Comparison of ENCODE assay signal across 8 cellular contexts in the genomic region with DNA sequence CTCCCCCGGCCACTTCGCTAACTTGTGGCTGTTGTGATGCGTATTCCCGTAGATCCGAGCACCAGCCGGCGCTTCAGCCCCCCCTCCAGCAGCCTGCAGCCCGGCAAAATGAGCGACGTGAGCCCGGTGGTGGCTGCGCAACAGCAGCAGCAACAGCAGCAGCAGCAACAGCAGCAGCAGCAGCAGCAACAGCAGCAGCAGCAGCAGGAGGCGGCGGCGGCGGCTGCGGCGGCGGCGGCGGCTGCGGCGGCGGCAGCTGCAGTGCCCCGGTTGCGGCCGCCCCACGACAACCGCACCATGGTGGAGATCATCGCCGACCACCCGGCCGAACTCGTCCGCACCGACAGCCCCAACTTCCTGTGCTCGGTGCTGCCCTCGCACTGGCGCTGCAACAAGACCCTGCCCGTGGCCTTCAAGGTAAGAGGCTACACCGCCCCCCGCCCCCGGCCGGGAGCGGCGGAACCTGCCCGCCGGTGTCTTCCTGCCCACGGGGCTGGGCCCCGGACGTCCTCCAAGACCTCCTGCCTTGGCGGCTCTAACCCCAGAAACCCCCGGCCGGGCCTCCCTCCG. TPM values are rescaled to one million over a fixed set of nuclear protein-coding genes. Genes with fewer than 3 reads are reported as not detected.
A peak's percentile ranks its signal among the peaks of the same experiment; 100 is the strongest.
DNase-seq lines count a peak whose midpoint lies in the region; ATAC-seq, FAIRE-seq and TF ChIP-seq lines count a peak whose summit lies in the region.

No MANE protein-coding gene starts in this region.

- peaks cover 25 to 41% (median 39%) of the 10 kb centered on the region in 3 donors for H3K27me3 Mint-ChIP-seq in immature natural killer cell (ENCODE audit: low read depth in 3 of 3)

- H3K4me1 Mint-ChIP-seq in immature natural killer cell = peaks cover 42 to 65% of the 10 kb centered on the region in 2 donors

- no TSS peak for BruUV-seq in K562 (replicated peaks; lab: Mats Ljungman, UMichigan)

- no peak for FAIRE-seq in K562 (lab: Jason Lieb, UNC)

- H3K4me2 ChIP-seq in SU-DHL-6 (ENCODE audit: low read depth, low read length, poor library complexity, severe bottlenecking) (peak overlapping the region; percentile 89), K562 (ENCODE audit: insufficient read depth, low read length) (peak overlapping the region; percentile 70)

- H2AFZ ChIP-seq in SU-DHL-6 (ENCODE audit: low read depth, low read length, severe bottlenecking) (peak overlapping the region; percentile 52), K562 (ENCODE audit: low read depth, low read length) (peak overlapping the region; percentile 68)

- TF ChIP-seq POLR2A in K562 (conservative IDR thresholded peaks at IDR 0.05) = no peak

- H3F3A ChIP-seq in SU-DHL-6 (ENCODE audit: insufficient read depth) = peaks cover 32% of the 10 kb centered on the region

- peaks cover 0 to 2% (median 0%) of the 10 kb centered on the region in 6 donors for H3K9me3 Mint-ChIP-seq in immature natural killer cell

- no peaks in the 10 kb centered on the region for H3K9me1 ChIP-seq in K562 (ENCODE audit: control insufficient read depth, insufficient read depth, low read length)

- ATAC-seq in K562 (no peak), HG03095 (IDR thresholded peaks at IDR 0.05; ENCODE audit: unreplicated experiment) (no peak)

- peak; percentile 19 for DNase-seq in NCI-H2227 (lab: John Stamatoyannopoulos, UW; ENCODE audit: unreplicated experiment)
- no peak for DNase-seq in NCI-H2227 treated with DMSO at 0.1 percent for 48 hours (lab: John Stamatoyannopoulos, UW)
- peak in 2 of 4 experiments; percentile 28 to 29 for DNase-seq in K562 (ENCODE audit: extremely low read depth in 1 of 4, low spot score in 3 of 4)
- DNase-seq in immature natural killer cell = peak; percentile 60 to 68 (median 61)
- peak; percentile 59 for DNase-seq in stimulated activated CD4-positive, alpha-beta T cell treated with anti-CD3 and anti-CD28 coated beads, Interleukin-1b, Interleukin-23, amount 100 ng/mL, for 48 hours
- DNase-seq in pons (ENCODE audit: low spot score) = no peak

- TF ChIP-seq RAD21 in K562 (CRISPR knock-in tag; conservative IDR thresholded peaks at IDR 0.05 in 1 of 2, IDR thresholded peaks at IDR 0.05 in 1 of 2) = no peak

- H3K4me3 Mint-ChIP-seq in immature natural killer cell = peak overlapping the region; percentile 88 to 95 (median 94)

- intact Hi-C loops in K562 (cut with micrococcal nuclease) = loop anchor here (5.0 kb wide), 2 partner anchors 40 to 130 kb away; no protein-coding TSS in a partner anchor

- CTCF ChIA-PET in K562 (lab: Yijun Ruan, JAX; ENCODE audit: low intra/inter-chr PET ratio) = no interaction called here

- no peak for TF ChIP-seq CTCF in SU-DHL-6 (IDR thresholded peaks at IDR 0.05; ENCODE audit: insufficient read depth, low read length, poor library complexity, severe bottlenecking)
- TF ChIP-seq CTCF in K562 (IDR thresholded peaks at IDR 0.05 in 2 of 3, conservative IDR thresholded peaks at IDR 0.05 in 1 of 3; ENCODE audit: insufficient read depth in 2 of 3, low read depth in 1 of 3, low read length in 3 of 3) = no peak

- POLR2A ChIA-PET in K562 (lab: Yijun Ruan, JAX) = interaction anchor here (0.6 kb wide), 2 partner anchors 55 to 767 kb away, joined by 3 read pairs; no protein-coding TSS in a partner anchor

- in situ Hi-C loops in K562 (cut with MboI) = no loop called here

- H3K27ac ChIP-seq in SU-DHL-6 (ENCODE audit: low read depth, low read length) (peak overlapping the region; percentile 84), K562 (ENCODE audit: extremely low read depth, low read depth, low read length) (no peak overlapping the region)

- H3K36me3 Mint-ChIP-seq in immature natural killer cell = no peaks in the 10 kb centered on the region

- no peaks in the 10 kb centered on the region for H3K36me3 ChIP-seq in SU-DHL-6 (ENCODE audit: low read length)
- no peaks in the 10 kb centered on the region for H3K36me3 ChIP-seq in K562 (ENCODE audit: control insufficient read depth, insufficient read depth, low read length)

- peak overlapping the region; percentile 64 for H3K9ac ChIP-seq in SU-DHL-6 (ENCODE audit: low read length)
- H3K9ac ChIP-seq in K562 (ENCODE audit: insufficient read depth in 1 of 2, low read depth in 2 of 2, low read length in 2 of 2) = peak overlapping the region in 1 of 2 experiments; percentile 89; a peak in 2 of 4 replicates

- H3K9me2 ChIP-seq in SU-DHL-6 (replicated peaks; ENCODE audit: insufficient read depth, low read length) = no peaks in the 10 kb centered on the region

- H4K20me1 ChIP-seq in SU-DHL-6 (ENCODE audit: low read depth, low read length) = no peaks in the 10 kb centered on the region
- H4K20me1 ChIP-seq in K562 (replicated peaks; ENCODE audit: control insufficient read depth, insufficient read depth, low read length) = no peaks in the 10 kb centered on the region

- H3K79me2 ChIP-seq in SU-DHL-6 (ENCODE audit: insufficient read depth, low read length) = 0 out of 2 replicates have a peak, but pooled peaks cover 4% of the 10 kb centered on the region
- H3K79me2 ChIP-seq in K562 (ENCODE audit: control insufficient read depth, insufficient read depth, low read length) = no peaks in the 10 kb centered on the region

- WGBS in K562 (ENCODE audit: insufficient coverage, low coverage, missing lambda C conversion rate) = 24% methylated on average over 43 of the region's 55 CpGs

- H3K27me3 ChIP-seq in SU-DHL-6 (ENCODE audit: low read length) (no peaks in the 10 kb centered on the region), K562 (ENCODE audit: control insufficient read depth in 2 of 2, insufficient read depth in 2 of 2, low read length in 2 of 2) (peaks cover 9 to 19% of the 10 kb centered on the region in 2 experiments; a peak in 4 of 5 replicates)

- peak overlapping the region; percentile 60 for H3K4me3 ChIP-seq in SU-DHL-6 (ENCODE audit: insufficient read depth, low read length, poor library complexity, severe bottlenecking)
- peak overlapping the region; percentile 55 for H3K4me3 ChIP-seq in K562

- peak overlapping the region in 5 of 6 donors; percentile 65 to 95 (median 88) for H3K27ac Mint-ChIP-seq in immature natural killer cell

- H3K9me3 ChIP-seq in SU-DHL-6 (ENCODE audit: insufficient read depth, low read length) (no peaks in the 10 kb centered on the region), K562 (replicated peaks; ENCODE audit: control insufficient read depth, insufficient read depth, low read depth, low read length) (no peaks in the 10 kb centered on the region)

- TF ChIP-seq EP300 in K562 (IDR thresholded peaks at IDR 0.05; ENCODE audit: low read length) = no peak

- H3K4me1 ChIP-seq in K562 (replicated peaks in 1 of 2; ENCODE audit: control insufficient read depth in 2 of 2, insufficient read depth in 2 of 2, low read length in 2 of 2) = peaks cover 0 to 41% of the 10 kb centered on the region in 2 experiments; a peak in 4 of 5 replicates

TF ChIP-seq in K562, 482 proteins besides CTCF, POLR2A, EP300 and RAD21 (continues in another document):
- no peak for TF ChIP-seq GABPB2 (CRISPR knock-in tag; conservative IDR thresholded peaks at IDR 0.05)
- TF ChIP-seq, protein P1, sequence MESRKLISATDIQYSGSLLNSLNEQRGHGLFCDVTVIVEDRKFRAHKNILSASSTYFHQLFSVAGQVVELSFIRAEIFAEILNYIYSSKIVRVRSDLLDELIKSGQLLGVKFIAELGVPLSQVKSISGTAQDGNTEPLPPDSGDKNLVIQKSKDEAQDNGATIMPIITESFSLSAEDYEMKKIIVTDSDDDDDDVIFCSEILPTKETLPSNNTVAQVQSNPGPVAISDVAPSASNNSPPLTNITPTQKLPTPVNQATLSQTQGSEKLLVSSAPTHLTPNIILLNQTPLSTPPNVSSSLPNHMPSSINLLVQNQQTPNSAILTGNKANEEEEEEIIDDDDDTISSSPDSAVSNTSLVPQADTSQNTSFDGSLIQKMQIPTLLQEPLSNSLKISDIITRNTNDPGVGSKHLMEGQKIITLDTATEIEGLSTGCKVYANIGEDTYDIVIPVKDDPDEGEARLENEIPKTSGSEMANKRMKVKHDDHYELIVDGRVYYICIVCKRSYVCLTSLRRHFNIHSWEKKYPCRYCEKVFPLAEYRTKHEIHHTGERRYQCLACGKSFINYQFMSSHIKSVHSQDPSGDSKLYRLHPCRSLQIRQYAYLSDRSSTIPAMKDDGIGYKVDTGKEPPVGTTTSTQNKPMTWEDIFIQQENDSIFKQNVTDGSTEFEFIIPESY (CRISPR knock-in tag; IDR thresholded peaks at IDR 0.05) = 0 out of 2 replicates have a peak, but pooled peaks have one; percentile 32
- TF ChIP-seq, protein P2, sequence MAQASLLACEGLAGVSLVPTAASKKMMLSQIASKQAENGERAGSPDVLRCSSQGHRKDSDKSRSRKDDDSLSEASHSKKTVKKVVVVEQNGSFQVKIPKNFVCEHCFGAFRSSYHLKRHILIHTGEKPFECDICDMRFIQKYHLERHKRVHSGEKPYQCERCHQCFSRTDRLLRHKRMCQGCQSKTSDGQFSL (CRISPR knock-in tag; IDR thresholded peaks at IDR 0.05) = peak; percentile 85
- TF ChIP-seq, protein P2 (tag; IDR thresholded peaks at IDR 0.05) = no peak
- peak; percentile 20 for TF ChIP-seq U2AF1 (optimal IDR thresholded peaks at IDR 0.05; ENCODE audit: low read depth, low read length)
- peak in 1 of 2 experiments; percentile 44; a peak in 2 of 4 replicates for TF ChIP-seq NRF1 (conservative IDR thresholded peaks at IDR 0.05 in 1 of 2, IDR thresholded peaks at IDR 0.05 in 1 of 2)

RNA-seq across cellular contexts. Expression of a gene that starts 44.9 kb away (rescaled TPM):
- total RNA-seq in K562 (2011; cell fraction: chromatin; rRNA removed; ENCODE audit: low replicate concordance) = 7.5 and 15.8 TPM in 2 replicates
- 4.9 and 6.2 TPM in 2 replicates for total RNA-seq in K562 (2011; cell fraction: nucleolus; rRNA removed)
- total RNA-seq in K562 (2011; cell fraction: nucleoplasm; rRNA removed) = 10.3 and 16.6 TPM in 2 replicates
- total RNA-seq in K562 (2014; rRNA removed) (4.7 and 7.2 TPM in 2 replicates), K562 (2014; rRNA removed; fragmentation: Illumina TruSeq; extraction: Trizol) (9.4 and 10.1 TPM in 2 replicates), K562 (2015; rRNA removed; fragmentation: Illumina TruSeq; extraction: Trizol) (6.4 and 7.9 TPM in 2 replicates), K562 (2021) (11.3 and 11.9 TPM in 2 replicates)
- polyA plus RNA-seq in K562 (2011; rRNA removed) (15.3 and 18.6 TPM in 2 replicates), K562 (2014; fragmentation: Illumina TruSeq; extraction: Trizol) (15.6 and 15.8 TPM in 2 replicates), K562 (2014; fragmentation: Nextera tagmentation; extraction: Ambion mirVana) (10 to 100 TPM; 13.2 to 16.3 TPM), K562 (2014; rRNA removed) (8.1 and 14.7 TPM in 2 replicates), immature natural killer cell (10 to 100 TPM in 1 of 3 donors, 1 to 10 TPM in 2; 3.4 to 12.5 (median 8.8) TPM)
- polyA plus RNA-seq in K562 (2011; cell fraction: cytosol; rRNA removed) = 15.9 and 18.2 TPM in 2 replicates
- polyA plus RNA-seq in K562 (2011; cell fraction: nucleus; rRNA removed) = 11.7 and 13.1 TPM in 2 replicates
- 11.6 and 25.6 TPM in 2 replicates for polyA plus RNA-seq in K562 (2012)
- 16.3 and 17.8 TPM in 2 replicates for polyA minus RNA-seq in K562 (2011; rRNA and poly(A)+ RNA removed)
- 3.0 and 20.3 TPM in 2 replicates for polyA minus RNA-seq in K562 (2011; cell fraction: cytosol; rRNA and poly(A)+ RNA removed)
- 10.2 and 14.4 TPM in 2 replicates for polyA minus RNA-seq in K562 (2011; cell fraction: nucleus; rRNA and poly(A)+ RNA removed)

Comparison
In these comparisons a context has a peak if more than half of its experiments do, and no peak if none do; other contexts are left out.
1. DNase-seq: peak in NCI-H2227 (single experiment), immature natural killer cell (3 of 3) and stimulated activated CD4-positive, alpha-beta T cell treated with anti-CD3 and anti-CD28 coated beads, Interleukin-1b, Interleukin-23, amount 100 ng/mL, for 48 hours (single experiment); none in NCI-H2227 treated with DMSO at 0.1 percent for 48 hours (single experiment) and pons (single experiment).